1 cellular context compared by ENCODE assay signal in genomic region chr1:13801711-13802486, GRCh38.
TF ChIP-seq lines count a peak whose summit lies in the region.

No MANE protein-coding gene starts in this region.

TF ChIP-seq in WTC11, 78 proteins besides CTCF, POLR2A, EP300 and RAD21 (continued from another document):
- TF ChIP-seq MLX (CRISPR knock-in tag; IDR thresholded peaks at IDR 0.05) (no peak), USF2 (CRISPR knock-in tag; IDR thresholded peaks at IDR 0.05) (no peak), MYBL2 (CRISPR knock-in tag; IDR thresholded peaks at IDR 0.05) (no peak), ZBTB43 (CRISPR knock-in tag; IDR thresholded peaks at IDR 0.05) (no peak), ZNF671 (CRISPR knock-in tag; IDR thresholded peaks at IDR 0.05) (no peak), ATF3 (CRISPR knock-in tag; conservative IDR thresholded peaks at IDR 0.05) (no peak), SOX15 (CRISPR knock-in tag; IDR thresholded peaks at IDR 0.05) (no peak), CBFB (CRISPR knock-in tag; IDR thresholded peaks at IDR 0.05; ENCODE audit: low read depth) (no peak), ERG (CRISPR knock-in tag; IDR thresholded peaks at IDR 0.05) (no peak), NR1H2 (CRISPR knock-in tag; IDR thresholded peaks at IDR 0.05) (no peak), NR3C1 (CRISPR knock-in tag; conservative IDR thresholded peaks at IDR 0.05; ENCODE audit: low read depth) (no peak)
